ENCODE assay signal across 21 cellular contexts in genomic region chr9:112547712-112548440, GRCh38.
DNase-seq lines count a peak whose midpoint lies in the region; ATAC-seq and TF ChIP-seq lines count a peak whose summit lies in the region.
"Had no signal": no experiment of that assay in that cellular context is flagged by ENCODE, and none has a peak within 500 bp of the region (broad histone marks: within the 10 kb centered on the region; RNA-seq: fewer than 3 reads in every experiment).

No MANE protein-coding gene starts in this region.

- DNase-seq in H9 (peak; percentile 37), OCI-M1 (lab: John Stamatoyannopoulos, UW) (peak; percentile 46), mesothelial cell of epicardium (ENCODE audit: low spot score in 2 of 2, unreplicated experiment in 2 of 2) (no peak), NCI-H446 (lab: John Stamatoyannopoulos, UW) (no peak), dermis blood vessel endothelial cell (no peak)
- DNase-seq: Calu3; CD4-positive, alpha-beta memory T cell; DMS53; MM.1S; NCI-H1092 treated with DMSO at 0.1 percent for 48 hours; NCI-H1694; NCI-H510A; NCI-H748 treated with DMSO at 0.1 percent for 48 hours; NK-92 treated with Interleukin-12 subunit alpha and Interleukin-12 subunit beta, amount 100 ng/mL, for 24 hours; SHP77 treated with DMSO at 0.1 percent for 48 hours; SK-N-SH had no signal

- H3K9ac ChIP-seq in H9 (ENCODE audit: extremely low read depth, insufficient read length, low read length) = no peak overlapping the region
- H3K9ac ChIP-seq: SK-N-SH had no signal

- no peak overlapping the region for H3K4ac ChIP-seq in H9 (ENCODE audit: low read depth, low read length)

- ATAC-seq in GM21381 (IDR thresholded peaks at IDR 0.05; ENCODE audit: unreplicated experiment) = no peak
- no peak for ATAC-seq in HG02884 (IDR thresholded peaks at IDR 0.05; ENCODE audit: unreplicated experiment)
- ATAC-seq: A549 had no signal

- H3K4me3 Mint-ChIP-seq in H9 (peak overlapping the region; percentile 34 to 41), mesothelial cell of epicardium (no peak overlapping the region)
- H3K4me3 Mint-ChIP-seq: CD4-positive, alpha-beta memory T cell; IgD-negative memory B cell had no signal

- H3K27ac Mint-ChIP-seq in H9 = peak overlapping the region; percentile 87 to 98 (median 92)
- H3K27ac Mint-ChIP-seq in mesothelial cell of epicardium = peak overlapping the region; percentile 77
- H3K27ac Mint-ChIP-seq: CD4-positive, alpha-beta memory T cell; IgD-negative memory B cell had no signal

- H3K9me3 Mint-ChIP-seq in H9 (peaks cover 9 to 23% of the 10 kb centered on the region in 2 experiments; a peak in 4 of 5 replicates), mesothelial cell of epicardium (no peaks in the 10 kb centered on the region)
- H3K9me3 Mint-ChIP-seq: CD4-positive, alpha-beta memory T cell; IgD-negative memory B cell had no signal

- H4K8ac ChIP-seq in H9 (replicated peaks; ENCODE audit: insufficient read length, low read depth, low read length) = no peak overlapping the region

- H2BK12ac ChIP-seq in H9 (ENCODE audit: insufficient read length, low read depth, low read length) = no peak overlapping the region

- H3K4me3 ChIP-seq in ectodermal cell (ENCODE audit: insufficient read depth, low read depth, low read length) = no peak overlapping the region
- H3K4me3 ChIP-seq: A549 had no signal

- H4K5ac ChIP-seq in H9 (ENCODE audit: insufficient read length, low read depth, low read length) = no peak overlapping the region

- H3K36me3 Mint-ChIP-seq in H9 (ENCODE audit: insufficient read depth in 1 of 3, low read depth in 3 of 3) (peaks cover 0 to 17% (median 16%) of the 10 kb centered on the region in 3 experiments; a peak in 5 of 7 replicates), mesothelial cell of epicardium (no peaks in the 10 kb centered on the region)

- H3K27me3 Mint-ChIP-seq in H9 (ENCODE audit: low read depth) (no peaks in the 10 kb centered on the region), mesothelial cell of epicardium (ENCODE audit: low read depth) (no peaks in the 10 kb centered on the region)
- H3K27me3 Mint-ChIP-seq: CD4-positive, alpha-beta memory T cell; IgD-negative memory B cell had no signal

- TF ChIP-seq CTCF in H9 (conservative IDR thresholded peaks at IDR 0.05) = no peak
- TF ChIP-seq CTCF in mesothelial cell of epicardium (IDR thresholded peaks at IDR 0.05; ENCODE audit: unreplicated experiment) = no peak

- no peak overlapping the region for H4K91ac ChIP-seq in H9 (ENCODE audit: insufficient read length, low read depth, low read length)

- H2BK120ac ChIP-seq in H9 (ENCODE audit: low read depth, low read length, poor library complexity, severe bottlenecking) = no peak overlapping the region

- H3K18ac ChIP-seq in H9 (ENCODE audit: insufficient read length, low read depth, low read length) = no peak overlapping the region

- 0 out of 2 replicates have a peak overlapping the region, but pooled peaks have one; percentile 71 for H3K14ac ChIP-seq in H9 (ENCODE audit: insufficient read depth, low read length)

- no peak overlapping the region for H2BK5ac ChIP-seq in H9 (ENCODE audit: insufficient read length, low read length)

- H2BK20ac ChIP-seq in H9 (ENCODE audit: low read depth, low read length, poor library complexity, severe bottlenecking) = no peak overlapping the region

- H3K56ac ChIP-seq in H9 (ENCODE audit: insufficient read length, low read depth, low read length) = no peak overlapping the region

- H3K4me1 ChIP-seq in H9 (ENCODE audit: insufficient read depth, low read length) (peaks cover 16% of the 10 kb centered on the region), ectodermal cell (ENCODE audit: control insufficient read depth, insufficient read depth, low read length) (peaks cover 13% of the 10 kb centered on the region)

- H3K27me3 ChIP-seq in H9 (ENCODE audit: insufficient read depth, low read length) (no peaks in the 10 kb centered on the region), ectodermal cell (ENCODE audit: control insufficient read depth, insufficient read depth, low read length, poor library complexity, severe bottlenecking) (no peaks in the 10 kb centered on the region)

- WGBS in H9 (ENCODE audit: extremely low coverage, insufficient read length, low lambda C conversion rate) = no CpG with 5 or more reads among the region's 4 CpGs
- 88 to 91% methylated on average over 4 of the region's 4 CpGs for WGBS in ectodermal cell, 2 experiments

- no peak overlapping the region for H3T11ph ChIP-seq in H9 (ENCODE audit: low read length)

- H3K23ac ChIP-seq in H9 (ENCODE audit: insufficient read length, low read depth, low read length) = no peak overlapping the region

- H2BK15ac ChIP-seq in H9 (ENCODE audit: low read depth, low read length) = no peak overlapping the region

- peaks cover 9% of the 10 kb centered on the region; the same call in 1 of the 2 replicates for H3K79me2 ChIP-seq in H9 (ENCODE audit: insufficient read depth, low read length)

- H3K27ac ChIP-seq in H9 (ENCODE audit: insufficient read length, low read depth, low read length) (peak overlapping the region; percentile 68), ectodermal cell (ENCODE audit: insufficient read depth, low read depth, low read length, poor library complexity, severe bottlenecking) (peak overlapping the region; percentile 36)
- H3K27ac ChIP-seq: A549 had no signal

- no peak overlapping the region for H2AK5ac ChIP-seq in H9 (ENCODE audit: insufficient read length, low read length)

- H3K23me2 ChIP-seq in H9 (ENCODE audit: insufficient read length, low read depth, low read length, poor library complexity, severe bottlenecking) = no peaks in the 10 kb centered on the region

- H2AFZ ChIP-seq in H9 (ENCODE audit: low read length) = no peak overlapping the region

- H3K4me1 Mint-ChIP-seq in H9 (peaks cover 86 to 88% of the 10 kb centered on the region in 2 experiments), mesothelial cell of epicardium (peaks cover 42% of the 10 kb centered on the region)

- H4K20me1 ChIP-seq in H9 (ENCODE audit: control insufficient read depth, insufficient read depth, insufficient read length) = no peaks in the 10 kb centered on the region

- H3K4me2 ChIP-seq in H9 (ENCODE audit: insufficient read depth, insufficient read length, low read length) = no peak overlapping the region
- H3K4me2 ChIP-seq: A549, SK-N-SH had no signal

- H3K79me1 ChIP-seq in H9 (ENCODE audit: insufficient read depth, low read depth, low read length, poor library complexity, severe bottlenecking) = peaks cover 3% of the 10 kb centered on the region

- H3K36me3 ChIP-seq in ectodermal cell (ENCODE audit: control insufficient read depth, insufficient read depth, low read length) = no peaks in the 10 kb centered on the region

- no peaks in the 10 kb centered on the region for H3K9me3 ChIP-seq in H9 (ENCODE audit: control insufficient read depth, low read depth, low read length)
- H3K9me3 ChIP-seq in ectodermal cell (ENCODE audit: control insufficient read depth, low read length) = no peaks in the 10 kb centered on the region
- H3K9me3 ChIP-seq: A549, SK-N-SH had no signal

Comparison
In these comparisons a context has a peak if more than half of its experiments do, and no peak if none do; other contexts are left out.
1. DNase-seq: peak in H9 (single experiment) and OCI-M1 (single experiment); none in mesothelial cell of epicardium (0 of 2), NCI-H446 (0 of 2) and dermis blood vessel endothelial cell (single experiment).